Comparison of ENCODE assay signal across 1 cellular context in genomic region chr2:149819356-149819957, GRCh38.
TF ChIP-seq lines count a peak whose summit lies in the region.

No MANE protein-coding gene starts in this region.

TF ChIP-seq in GM23338, 12 proteins besides CTCF, POLR2A, EP300 and RAD21 (continued from another document):
- TF ChIP-seq ZNF462 (CRISPR knock-in tag; IDR thresholded peaks at IDR 0.05) (no peak), POLR2AphosphoS5 (IDR thresholded peaks at IDR 0.05; ENCODE audit: low read depth) (no peak), ETS1 (IDR thresholded peaks at IDR 0.05) (no peak), STAT1 (IDR thresholded peaks at IDR 0.05; ENCODE audit: unreplicated experiment) (no peak)
